ENCODE assay signal across 7 cellular contexts in genomic region chr20:41138527-41139226, GRCh38. TPM values are rescaled to one million over a fixed set of nuclear protein-coding genes. Genes with fewer than 3 reads are reported as not detected.
DNase-seq lines count a peak whose midpoint lies in the region; ATAC-seq and TF ChIP-seq lines count a peak whose summit lies in the region.

No MANE protein-coding gene starts in this region.

- H3K79me2 ChIP-seq in neural cell (replicated peaks; ENCODE audit: insufficient read depth, low read length): peaks cover 62% of the 10 kb centered on the region

- TF ChIP-seq EP300 in neural cell (conservative IDR thresholded peaks at IDR 0.05; ENCODE audit: poor library complexity, severe bottlenecking): no peak

- H3K4me3 Mint-ChIP-seq in HFFc6 (peak overlapping the region; percentile 90), WTC11 (peak overlapping the region; percentile 89)

- POLR2A ChIA-PET in WTC11 (lab: Charles Lee): interaction anchor here (0.7 kb wide), 2 partner anchors 59 to 164 kb away, joined by 4 to 6 read pairs; no protein-coding TSS in a partner anchor

- H4K20me1 ChIP-seq in neural cell (ENCODE audit: insufficient read depth): peaks cover 32% of the 10 kb centered on the region

- no peaks in the 10 kb centered on the region for H3K9me3 Mint-ChIP-seq in HFFc6
- no peaks in the 10 kb centered on the region for H3K9me3 Mint-ChIP-seq in WTC11

- H3K36me3 ChIP-seq in neural cell (ENCODE audit: insufficient read depth, low read length): no peaks in the 10 kb centered on the region

- H3K27ac Mint-ChIP-seq in HFFc6 (peak overlapping the region; percentile 86), WTC11 (peak overlapping the region; percentile 83)

- peak overlapping the region; percentile 95 for H3K9ac ChIP-seq in neural cell (ENCODE audit: low read length)

- H3K27ac ChIP-seq in epithelial cell of prostate (peak overlapping the region; percentile 70), neural cell (ENCODE audit: low read length) (peak overlapping the region; percentile 71)

- CTCF ChIA-PET in WTC11 (lab: Charles Lee): interaction anchor here (0.6 to 1.4 kb wide), 3 partner anchors 34 to 155 kb away, joined by 3 to 8 read pairs (median 3); no protein-coding TSS in a partner anchor

- TF ChIP-seq CTCF in HFFc6 (IDR thresholded peaks at IDR 0.05): no peak
- TF ChIP-seq CTCF in WTC11 (IDR thresholded peaks at IDR 0.05): no peak
- no peak for TF ChIP-seq CTCF in neural cell (IDR thresholded peaks at IDR 0.05; ENCODE audit: poor library complexity, severe bottlenecking)

- H3K36me3 Mint-ChIP-seq in HFFc6 (ENCODE audit: low read depth) (no peaks in the 10 kb centered on the region; the same call in 1 of the 2 replicates), WTC11 (peaks cover 3% of the 10 kb centered on the region; the same call in 1 of the 2 replicates)

- no peaks in the 10 kb centered on the region for H3K9me3 ChIP-seq in neural cell (ENCODE audit: low read length)

- H2AFZ ChIP-seq in neural cell (ENCODE audit: low read depth, low read length): no peak overlapping the region

- peak overlapping the region; percentile 87 for H3K4me3 ChIP-seq in neural cell (ENCODE audit: low read length)

- H3K27me3 ChIP-seq in neural cell (ENCODE audit: insufficient read depth, low read depth, low read length): no peaks in the 10 kb centered on the region

- DNase-seq in HFFc6 (no peak), WTC11 (ENCODE audit: low spot score) (no peak), epithelial cell of prostate (ENCODE audit: low read depth, low spot score) (no peak), NOMO-1 treated with DMSO at 0.1 percent for 48 hours (lab: John Stamatoyannopoulos, UW; ENCODE audit: unreplicated experiment) (no peak), COLO829 (ENCODE audit: low spot score) (no peak)

- H3K4me2 ChIP-seq in neural cell (ENCODE audit: low read length): peak overlapping the region; percentile 81

- peaks cover 59% of the 10 kb centered on the region for H3K4me1 Mint-ChIP-seq in HFFc6 (ENCODE audit: low read depth)
- peaks cover 63% of the 10 kb centered on the region for H3K4me1 Mint-ChIP-seq in WTC11

- H3K27me3 Mint-ChIP-seq in HFFc6 (ENCODE audit: insufficient read depth) (peaks cover 2% of the 10 kb centered on the region), WTC11 (ENCODE audit: low read depth) (peaks cover 13% of the 10 kb centered on the region)

- no peaks in the 10 kb centered on the region for H3K9me2 ChIP-seq in neural cell (ENCODE audit: insufficient read depth, low read length)

- TF ChIP-seq RAD21 in neural cell (conservative IDR thresholded peaks at IDR 0.05): no peak

- H3F3A ChIP-seq in neural cell (ENCODE audit: insufficient read depth, low read length, poor library complexity, severe bottlenecking): no peaks in the 10 kb centered on the region

- ATAC-seq in WTC11 (no peak), GM21367 (IDR thresholded peaks at IDR 0.05; ENCODE audit: unreplicated experiment) (no peak)

TF ChIP-seq in WTC11, 78 proteins besides CTCF, POLR2A, EP300 and RAD21 (continues in another document):
- no peak for TF ChIP-seq E2F1 (CRISPR knock-in tag; IDR thresholded peaks at IDR 0.05)
- TF ChIP-seq, protein P1, sequence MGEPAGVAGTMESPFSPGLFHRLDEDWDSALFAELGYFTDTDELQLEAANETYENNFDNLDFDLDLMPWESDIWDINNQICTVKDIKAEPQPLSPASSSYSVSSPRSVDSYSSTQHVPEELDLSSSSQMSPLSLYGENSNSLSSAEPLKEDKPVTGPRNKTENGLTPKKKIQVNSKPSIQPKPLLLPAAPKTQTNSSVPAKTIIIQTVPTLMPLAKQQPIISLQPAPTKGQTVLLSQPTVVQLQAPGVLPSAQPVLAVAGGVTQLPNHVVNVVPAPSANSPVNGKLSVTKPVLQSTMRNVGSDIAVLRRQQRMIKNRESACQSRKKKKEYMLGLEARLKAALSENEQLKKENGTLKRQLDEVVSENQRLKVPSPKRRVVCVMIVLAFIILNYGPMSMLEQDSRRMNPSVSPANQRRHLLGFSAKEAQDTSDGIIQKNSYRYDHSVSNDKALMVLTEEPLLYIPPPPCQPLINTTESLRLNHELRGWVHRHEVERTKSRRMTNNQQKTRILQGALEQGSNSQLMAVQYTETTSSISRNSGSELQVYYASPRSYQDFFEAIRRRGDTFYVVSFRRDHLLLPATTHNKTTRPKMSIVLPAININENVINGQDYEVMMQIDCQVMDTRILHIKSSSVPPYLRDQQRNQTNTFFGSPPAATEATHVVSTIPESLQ (CRISPR knock-in tag; IDR thresholded peaks at IDR 0.05): no peak
- TF ChIP-seq ZNF425 (CRISPR knock-in tag; conservative IDR thresholded peaks at IDR 0.05): no peak

TF ChIP-seq in neural cell, 6 proteins besides CTCF, POLR2A, EP300 and RAD21:
- TF ChIP-seq EZH2 (IDR thresholded peaks at IDR 0.05; ENCODE audit: borderline replicate concordance, insufficient read depth, low read length, poor library complexity, severe bottlenecking): no peak
- TF ChIP-seq SMC3 (conservative IDR thresholded peaks at IDR 0.05; ENCODE audit: poor library complexity): no peak
- TF ChIP-seq TAF1 (IDR thresholded peaks at IDR 0.05; ENCODE audit: low read depth): no peak
- TF ChIP-seq MXI1 (conservative IDR thresholded peaks at IDR 0.05; ENCODE audit: poor library complexity, severe bottlenecking): no peak
- TF ChIP-seq REST (IDR thresholded peaks at IDR 0.05; ENCODE audit: borderline replicate concordance): no peak
- TF ChIP-seq POLR2AphosphoS5 (IDR thresholded peaks at IDR 0.05): no peak

RNA-seq across cellular contexts. Expression of gene PLCG1, which starts 1.3 kb away (rescaled TPM):
- 10 to 100 TPM; 44.4 to 62.1 (median 50.1) TPM for total RNA-seq in HFFc6 (2021; fragmentation: NEBNext Ultra II Directional; extraction: Animal tissue kit (Norgen Biotek cat#: 25700))
- total RNA-seq in WTC11 (2021): 177 to 201 TPM (median 194 TPM) in 3 replicates
- polyA plus RNA-seq in neural cell: 164 and 243 TPM in 2 replicates
- polyA minus RNA-seq in neural cell: 178 and 199 TPM in 2 replicates
